ENCODE assay signal across 17 cellular contexts in genomic region chr19:32349724-32350475, GRCh38. TPM values are rescaled to one million over a fixed set of nuclear protein-coding genes. Genes with fewer than 3 reads are reported as not detected.
A peak's percentile ranks its signal among the peaks of the same experiment; 100 is the strongest.
DNase-seq lines count a peak whose midpoint lies in the region; TF ChIP-seq lines count a peak whose summit lies in the region.
"Had no signal": no experiment of that assay in that cellular context is flagged by ENCODE, and none has a peak within 500 bp of the region (broad histone marks: within the 10 kb centered on the region; RNA-seq: fewer than 3 reads in every experiment).

No MANE protein-coding gene starts in this region.

- CTCF ChIA-PET in activated naive CD4-positive, alpha-beta T cell treated with anti-CD3 and anti-CD28 coated beads, Interleukin-2, amount 10 ng/mL, durations not matched to agents 7 days and 5 days (lab: Charles Lee), result no interaction called here

- H3K36me3 Mint-ChIP-seq in activated naive CD4-positive, alpha-beta T cell treated with anti-CD3 and anti-CD28 coated beads, Interleukin-2, amount 50 U/mL, for 24 hours, result peaks cover 43% of the 10 kb centered on the region
- peaks cover 62% of the 10 kb centered on the region for H3K36me3 Mint-ChIP-seq in activated naive CD4-positive, alpha-beta T cell treated with anti-CD3 and anti-CD28 coated beads, Interleukin-2, amount 10 ng/mL, durations not matched to agents 7 days and 5 days

- H3K4me1 Mint-ChIP-seq in activated naive CD4-positive, alpha-beta T cell treated with anti-CD3 and anti-CD28 coated beads, Interleukin-2, amount 50 U/mL, for 24 hours, result peaks cover 82% of the 10 kb centered on the region
- peaks cover 60% of the 10 kb centered on the region for H3K4me1 Mint-ChIP-seq in activated naive CD4-positive, alpha-beta T cell treated with anti-CD3 and anti-CD28 coated beads, Interleukin-2, amount 10 ng/mL, durations not matched to agents 7 days and 5 days

- H3K27me3 ChIP-seq in SJSA1 (replicated peaks) (no peaks in the 10 kb centered on the region), tibial artery (no peaks in the 10 kb centered on the region)
- H3K27me3 ChIP-seq: sigmoid colon had no signal

- H3K27ac ChIP-seq in SJSA1, result peak overlapping the region; percentile 36
- H3K27ac ChIP-seq in tibial artery, result peak overlapping the region; percentile 76 to 83
- H3K27ac ChIP-seq: lower lobe of right lung, WERI-Rb-1 had no signal

- H3K27ac Mint-ChIP-seq in activated naive CD4-positive, alpha-beta T cell treated with anti-CD3 and anti-CD28 coated beads, Interleukin-2, amount 50 U/mL, for 24 hours, result peak overlapping the region; percentile 2
- H3K27ac Mint-ChIP-seq in activated naive CD4-positive, alpha-beta T cell treated with anti-CD3 and anti-CD28 coated beads, Interleukin-2, amount 10 ng/mL, durations not matched to agents 7 days and 5 days, result no peak overlapping the region

- peaks cover 66% of the 10 kb centered on the region for H3K36me3 ChIP-seq in SJSA1
- peaks cover 20 to 32% (median 31%) of the 10 kb centered on the region in 3 donors for H3K36me3 ChIP-seq in tibial artery

- TF ChIP-seq CTCF in tibial artery (IDR thresholded peaks at IDR 0.05), result no peak

- H3K9me3 Mint-ChIP-seq in activated naive CD4-positive, alpha-beta T cell treated with anti-CD3 and anti-CD28 coated beads, Interleukin-2, amount 50 U/mL, for 24 hours, result no peaks in the 10 kb centered on the region
- no peaks in the 10 kb centered on the region for H3K9me3 Mint-ChIP-seq in activated naive CD4-positive, alpha-beta T cell treated with anti-CD3 and anti-CD28 coated beads, Interleukin-2, amount 10 ng/mL, durations not matched to agents 7 days and 5 days

- H3K27me3 Mint-ChIP-seq in activated naive CD4-positive, alpha-beta T cell treated with anti-CD3 and anti-CD28 coated beads, Interleukin-2, amount 50 U/mL, for 24 hours, result no peaks in the 10 kb centered on the region
- H3K27me3 Mint-ChIP-seq in activated naive CD4-positive, alpha-beta T cell treated with anti-CD3 and anti-CD28 coated beads, Interleukin-2, amount 10 ng/mL, durations not matched to agents 7 days and 5 days, result peaks cover under 1% of the 10 kb centered on the region
- H3K27me3 Mint-ChIP-seq: stimulated activated memory B cell treated with anti-CD40 and anti-IgM and Interleukin-4, amounts not matched to agents 10 μg/mL and 1 μg/mL and 100 μg/mL, for 72 hours had no signal

- H3K4me3 ChIP-seq in SJSA1 (no peak overlapping the region), tibial artery (no peak overlapping the region)
- H3K4me3 ChIP-seq: K562, lower lobe of right lung, sigmoid colon had no signal

- H3K9me3 ChIP-seq in SJSA1 (replicated peaks) (no peaks in the 10 kb centered on the region), tibial artery (no peaks in the 10 kb centered on the region)
- H3K9me3 ChIP-seq: lower lobe of right lung, sigmoid colon had no signal

- intact Hi-C loops in tibial artery (cut with DNase I; ENCODE audit: low total_unique reads), result loop anchor here (10.0 kb wide), 1 partner anchor 325 kb away; the partner anchor contains the start of genes ANKRD27 and RGS9BP

- H3K4me1 ChIP-seq in SJSA1 (replicated peaks) (peaks cover 45% of the 10 kb centered on the region), tibial artery (peaks cover 0 to 66% (median 36%) of the 10 kb centered on the region in 4 donors)

- DNase-seq in activated naive CD4-positive, alpha-beta T cell treated with anti-CD3 and anti-CD28 coated beads, Interleukin-2, amount 10 ng/mL, durations not matched to agents 7 days and 5 days, result no peak
- DNase-seq in SJSA1 (ENCODE audit: low read depth in 1 of 2, low spot score in 2 of 2) (peak in 1 of 2 experiments; percentile 53), kidney tubule cell (ENCODE audit: low spot score) (peak; percentile 43), tibial artery (no peak), OCI-M2 (lab: John Stamatoyannopoulos, UW; ENCODE audit: unreplicated experiment) (no peak), NCI-H2227 (lab: John Stamatoyannopoulos, UW; ENCODE audit: unreplicated experiment) (no peak)
- no peak for DNase-seq in stimulated activated naive CD4-positive, alpha-beta T cell (lab: John Stamatoyannopoulos, UW)
- DNase-seq: lower lobe of right lung; NCI-H1417 treated with DMSO at 0.1 percent for 48 hours; NCI-H446 treated with DMSO at 0.1 percent for 48 hours; OCI-M1; sigmoid colon; stimulated activated CD4-positive, alpha-beta T cell treated with anti-CD3 and anti-CD28 coated beads, Interleukin-4, amount 100 ng/mL, for 4 hours; WERI-Rb-1 had no signal

- peak overlapping the region; percentile 45 for H3K4me3 Mint-ChIP-seq in activated naive CD4-positive, alpha-beta T cell treated with anti-CD3 and anti-CD28 coated beads, Interleukin-2, amount 50 U/mL, for 24 hours
- no peak overlapping the region for H3K4me3 Mint-ChIP-seq in activated naive CD4-positive, alpha-beta T cell treated with anti-CD3 and anti-CD28 coated beads, Interleukin-2, amount 10 ng/mL, durations not matched to agents 7 days and 5 days
- H3K4me3 Mint-ChIP-seq: stimulated activated memory B cell treated with anti-CD40 and anti-IgM and Interleukin-4, amounts not matched to agents 10 μg/mL and 1 μg/mL and 100 μg/mL, for 72 hours had no signal

RNA-seq across cellular contexts. Expression of gene ZNF507, which starts 4.5 kb away (rescaled TPM):
- 7.0 and 8.1 TPM in 2 replicates for total RNA-seq in SJSA1 (2014; rRNA removed; shearing (Covaris generic))

RNA-seq across cellular contexts. Expression of gene DPY19L3, which starts 55.7 kb away (rescaled TPM):
- total RNA-seq in SJSA1 (2014; rRNA removed; shearing (Covaris generic)), result 15.3 and 34.0 TPM in 2 replicates
